In genomic region chr19:46727757-46728156, GRCh38 we compare ENCODE assay signal across 23 cellular contexts. TPM values are rescaled to one million over a fixed set of nuclear protein-coding genes. Genes with fewer than 3 reads are reported as not detected.
DNase-seq lines count a peak whose midpoint lies in the region; TF ChIP-seq lines count a peak whose summit lies in the region.
"Had no signal": no experiment of that assay in that cellular context is flagged by ENCODE, and none has a peak within 500 bp of the region (broad histone marks: within the 10 kb centered on the region; RNA-seq: fewer than 3 reads in every experiment).

No MANE protein-coding gene starts in this region.

- H3K27me3 ChIP-seq in BLaER1 treated with 17β-estradiol and CSF1 and Interleukin-3, amounts not matched to agents 10 nM and 100 nM = no peaks in the 10 kb centered on the region
- H3K27me3 ChIP-seq in left ventricle myocardium inferior (ENCODE audit: low read depth) = no peaks in the 10 kb centered on the region
- no peaks in the 10 kb centered on the region for H3K27me3 ChIP-seq in stomach smooth muscle (ENCODE audit: control insufficient read depth in 1 of 2, insufficient read depth in 2 of 2, low read length in 2 of 2)
- H3K27me3 ChIP-seq in CD8-positive, alpha-beta memory T cell (ENCODE audit: insufficient read depth, low read length, poor library complexity, severe bottlenecking) = no peaks in the 10 kb centered on the region
- H3K27me3 ChIP-seq: neutrophil had no signal

- H3K36me3 Mint-ChIP-seq in CD8-positive, alpha-beta memory T cell = peaks cover 0 to 90% (median 9%) of the 10 kb centered on the region in 3 donors

- no peaks in the 10 kb centered on the region for H3K9me3 ChIP-seq in BLaER1 treated with 17β-estradiol and CSF1 and Interleukin-3, amounts not matched to agents 10 nM and 100 nM (replicated peaks in 1 of 11)
- H3K9me3 ChIP-seq in HEK293 (ENCODE audit: control insufficient read depth, insufficient read depth, low read depth, low read length) = no peaks in the 10 kb centered on the region
- no peaks in the 10 kb centered on the region for H3K9me3 ChIP-seq in left ventricle myocardium inferior (replicated peaks)
- no peaks in the 10 kb centered on the region for H3K9me3 ChIP-seq in stomach smooth muscle (ENCODE audit: control insufficient read depth in 2 of 2, low read length in 2 of 2)
- H3K9me3 ChIP-seq in CD8-positive, alpha-beta memory T cell (ENCODE audit: low read length) = no peaks in the 10 kb centered on the region
- H3K9me3 ChIP-seq: mucosa of descending colon, neutrophil, thoracic aorta had no signal

- H3K4me2 ChIP-seq in BLaER1 treated with 17β-estradiol and CSF1 and Interleukin-3, amounts not matched to agents 10 nM and 100 nM = peak overlapping the region; percentile 77 to 99 (median 95)

- peaks cover 92 to 100% (median 98%) of the 10 kb centered on the region in 11 experiments for H4K20me1 ChIP-seq in BLaER1 treated with 17β-estradiol and CSF1 and Interleukin-3, amounts not matched to agents 10 nM and 100 nM

- POLR2A ChIA-PET in HEK293 (lab: Yijun Ruan, JAX) = no interaction called here
- POLR2A ChIA-PET in CD8-positive, alpha-beta memory T cell (lab: Charles Lee) = interaction anchor here (1.0 to 1.8 kb wide), 4 partner anchors 9 to 23 kb away, joined by 3 to 11 read pairs (median 6); no protein-coding TSS in a partner anchor

- CTCF ChIA-PET in HEK293 (lab: Yijun Ruan, JAX) = interaction anchor here (0.5 to 6.3 kb wide), 23 partner anchors 9 to 360 kb away, joined by 3 to 69 read pairs (median 4); partner anchors contain the start of gene DACT3
- CTCF ChIA-PET in CD8-positive, alpha-beta memory T cell (lab: Charles Lee) = interaction anchor here (1.1 to 6.3 kb wide), 13 partner anchors 9 to 109 kb away, joined by 3 to 124 read pairs (median 7); partner anchors contain the start of gene DACT3

- peaks cover 84 to 100% (median 96%) of the 10 kb centered on the region in 11 experiments for H3K36me3 ChIP-seq in BLaER1 treated with 17β-estradiol and CSF1 and Interleukin-3, amounts not matched to agents 10 nM and 100 nM
- H3K36me3 ChIP-seq in HEK293 (ENCODE audit: control insufficient read depth in 2 of 2, insufficient read depth in 1 of 2, low read length in 2 of 2) = peaks cover 24 to 99% of the 10 kb centered on the region in 2 experiments; a peak in 2 of 3 replicates
- peaks cover 94% of the 10 kb centered on the region for H3K36me3 ChIP-seq in left ventricle myocardium inferior
- H3K36me3 ChIP-seq in stomach smooth muscle (ENCODE audit: control insufficient read depth in 2 of 2, insufficient read depth in 2 of 2, low read length in 2 of 2) = peaks cover 49 to 73% of the 10 kb centered on the region in 2 donors
- H3K36me3 ChIP-seq in CD8-positive, alpha-beta memory T cell (ENCODE audit: insufficient read depth, low read length) = peaks cover 64% of the 10 kb centered on the region

- no peak overlapping the region for H3K27ac Mint-ChIP-seq in CD8-positive, alpha-beta memory T cell

- TF ChIP-seq CTCF in HEK293 (tag by site-specific recombination; IDR thresholded peaks at IDR 0.05) (no peak), left ventricle myocardium inferior (IDR thresholded peaks at IDR 0.05; ENCODE audit: borderline replicate concordance) (no peak)

- peaks cover 13 to 17% (median 14%) of the 10 kb centered on the region in 3 donors for H3K4me1 Mint-ChIP-seq in CD8-positive, alpha-beta memory T cell

- no peaks in the 10 kb centered on the region for H3K9me3 Mint-ChIP-seq in CD8-positive, alpha-beta memory T cell

- H3K4me3 Mint-ChIP-seq in CD8-positive, alpha-beta memory T cell = no peak overlapping the region

- no peak for DNase-seq in left ventricle myocardium inferior
- DNase-seq in NCI-H1436 (lab: John Stamatoyannopoulos, UW) = no peak
- no peak for DNase-seq in activated gamma-delta T cell treated with Interleukin-2 at 50 U/mL for 16 hours
- DNase-seq in CD8-positive, alpha-beta memory T cell = no peak
- DNase-seq: activated CD4-positive, alpha-beta T cell treated with anti-CD3 and anti-CD28 coated beads, Interleukin-2, amount 50 U/mL, for 1 hour; activated CD8-positive, alpha-beta memory T cell treated with anti-CD3 and anti-CD28 coated beads, Interleukin-2, amount 50 U/mL, for 48 hours; activated effector memory CD4-positive, alpha-beta T cell treated with anti-CD3 and anti-CD28 coated beads, Interleukin-2, amount 50 U/mL, for 16 hours; DND-41; effector CD8-positive, alpha-beta T cell; mucosa of descending colon; NCI-H1092 treated with DMSO at 0.1 percent for 48 hours; NCI-H2029 treated with DMSO at 0.1 percent for 48 hours; NCI-H345; NCI-H82; PC-3; retina; stimulated activated CD4-positive, alpha-beta T cell treated with anti-CD3 and anti-CD28 coated beads, Interleukin-15, amount 100 ng/mL, for 24 hours; T-helper 2 cell had no signal

- H3K4me1 ChIP-seq in BLaER1 treated with 17β-estradiol and CSF1 and Interleukin-3, amounts not matched to agents 10 nM and 100 nM = peaks cover 91 to 100% (median 100%) of the 10 kb centered on the region in 10 experiments
- H3K4me1 ChIP-seq in HEK293 (ENCODE audit: control insufficient read depth, insufficient read depth, low read length) (no peaks in the 10 kb centered on the region; the same call in 1 of the 2 replicates), left ventricle myocardium inferior (peaks cover 51% of the 10 kb centered on the region), stomach smooth muscle (ENCODE audit: control insufficient read depth, insufficient read depth, low read length) (peaks cover 22% of the 10 kb centered on the region)
- peaks cover 6% of the 10 kb centered on the region for H3K4me1 ChIP-seq in CD8-positive, alpha-beta memory T cell (ENCODE audit: insufficient read depth, low read length)

- peak overlapping the region in 5 of 10 experiments; percentile 32 to 55 (median 48); a peak in 8 of 20 replicates for H3K4me3 ChIP-seq in BLaER1 treated with 17β-estradiol and CSF1 and Interleukin-3, amounts not matched to agents 10 nM and 100 nM
- no peak overlapping the region for H3K4me3 ChIP-seq in HEK293 (ENCODE audit: low read depth, low read length)
- H3K4me3 ChIP-seq in left ventricle myocardium inferior = peak overlapping the region; percentile 1
- no peak overlapping the region for H3K4me3 ChIP-seq in stomach smooth muscle (ENCODE audit: low read length in 2 of 2)
- H3K4me3 ChIP-seq in CD8-positive, alpha-beta memory T cell (ENCODE audit: low read length) = no peak overlapping the region
- H3K4me3 ChIP-seq: mucosa of descending colon, thoracic aorta had no signal

- intact Hi-C loops in left ventricle myocardium inferior (cut with micrococcal nuclease) = no loop called here

- H3K27ac ChIP-seq in BLaER1 treated with 17β-estradiol and CSF1 and Interleukin-3, amounts not matched to agents 10 nM and 100 nM = peak overlapping the region in 8 of 11 experiments; percentile 41 to 76 (median 52); a peak in 15 of 22 replicates
- no peak overlapping the region for H3K27ac ChIP-seq in HEK293 (ENCODE audit: extremely low read depth, low read depth, low read length)
- peak overlapping the region; percentile 77 for H3K27ac ChIP-seq in left ventricle myocardium inferior (replicated peaks)
- H3K27ac ChIP-seq in stomach smooth muscle (ENCODE audit: low read length) = peak overlapping the region; percentile 18
- no peak overlapping the region for H3K27ac ChIP-seq in CD8-positive, alpha-beta memory T cell (ENCODE audit: low read depth, low read length)
- H3K27ac ChIP-seq: neutrophil, thoracic aorta had no signal

- peak overlapping the region in 9 of 11 experiments; percentile 33 to 77 (median 55); a peak in 18 of 22 replicates for H3K9ac ChIP-seq in BLaER1 treated with 17β-estradiol and CSF1 and Interleukin-3, amounts not matched to agents 10 nM and 100 nM
- H3K9ac ChIP-seq in stomach smooth muscle (ENCODE audit: low read length in 2 of 2) = no peak overlapping the region

- H3K27me3 Mint-ChIP-seq in CD8-positive, alpha-beta memory T cell = no peaks in the 10 kb centered on the region

TF ChIP-seq in HEK293, 187 proteins besides CTCF, POLR2A, EP300 and RAD21:
- no peak for TF ChIP-seq ZNF423 (tag by site-specific recombination; IDR thresholded peaks at IDR 0.05)
- no peak for TF ChIP-seq ZFP69B (tag by site-specific recombination; IDR thresholded peaks at IDR 0.05)
- TF ChIP-seq ZBTB6 (tag by site-specific recombination; IDR thresholded peaks at IDR 0.05) = no peak
- TF ChIP-seq ZNF621 (tag by site-specific recombination; IDR thresholded peaks at IDR 0.05) = no peak
- TF ChIP-seq ZNF214 (tag by site-specific recombination; IDR thresholded peaks at IDR 0.05; ENCODE audit: borderline replicate concordance) = no peak
- TF ChIP-seq GLIS2 (tag by site-specific recombination; IDR thresholded peaks at IDR 0.05) = peak; percentile 25; the same call in 1 of the 2 replicates
- no peak for TF ChIP-seq RBAK (tag by site-specific recombination; IDR thresholded peaks at IDR 0.05)
- TF ChIP-seq YY2 (tag by site-specific recombination; IDR thresholded peaks at IDR 0.05) = no peak
- no peak for TF ChIP-seq ZNF324 (tag by site-specific recombination; IDR thresholded peaks at IDR 0.05)

RNA-seq across cellular contexts. Expression of gene PRKD2, which starts 10.8 kb away (rescaled TPM):
- 7.9 TPM for total RNA-seq in left ventricle myocardium inferior
- 10 to 100 TPM; 61.6 to 63.8 TPM for total RNA-seq in CD8-positive, alpha-beta memory T cell
- 88.0 TPM for polyA plus RNA-seq in CD8-positive, alpha-beta memory T cell

RNA-seq across cellular contexts. Expression of gene FKRP, which starts 18.1 kb away (rescaled TPM):
- 15.6 TPM for total RNA-seq in left ventricle myocardium inferior
- 10 to 100 TPM; 21.6 to 24.4 TPM for total RNA-seq in CD8-positive, alpha-beta memory T cell
- 6.4 TPM for polyA plus RNA-seq in CD8-positive, alpha-beta memory T cell

RNA-seq across cellular contexts. Expression of gene STRN4, which starts 18.5 kb away (rescaled TPM):
- 52.7 TPM for total RNA-seq in left ventricle myocardium inferior
- 10 to 100 TPM; 68.8 to 70.4 TPM for total RNA-seq in CD8-positive, alpha-beta memory T cell
- polyA plus RNA-seq in CD8-positive, alpha-beta memory T cell = 23.2 TPM

Comparison
In these comparisons a context has a peak if more than half of its experiments do, and no peak if none do; other contexts are left out.
1. H3K27ac ChIP-seq: peak in BLaER1 treated with 17β-estradiol and CSF1 and Interleukin-3, amounts not matched to agents 10 nM and 100 nM (8 of 11), left ventricle myocardium inferior (single experiment) and stomach smooth muscle (single experiment); none in HEK293 (single experiment) and CD8-positive, alpha-beta memory T cell (single experiment).
2. H3K9ac ChIP-seq: peak in BLaER1 treated with 17β-estradiol and CSF1 and Interleukin-3, amounts not matched to agents 10 nM and 100 nM (9 of 11); none in stomach smooth muscle (0 of 2).